1 cellular context compared by ENCODE assay signal in the genomic region with DNA sequence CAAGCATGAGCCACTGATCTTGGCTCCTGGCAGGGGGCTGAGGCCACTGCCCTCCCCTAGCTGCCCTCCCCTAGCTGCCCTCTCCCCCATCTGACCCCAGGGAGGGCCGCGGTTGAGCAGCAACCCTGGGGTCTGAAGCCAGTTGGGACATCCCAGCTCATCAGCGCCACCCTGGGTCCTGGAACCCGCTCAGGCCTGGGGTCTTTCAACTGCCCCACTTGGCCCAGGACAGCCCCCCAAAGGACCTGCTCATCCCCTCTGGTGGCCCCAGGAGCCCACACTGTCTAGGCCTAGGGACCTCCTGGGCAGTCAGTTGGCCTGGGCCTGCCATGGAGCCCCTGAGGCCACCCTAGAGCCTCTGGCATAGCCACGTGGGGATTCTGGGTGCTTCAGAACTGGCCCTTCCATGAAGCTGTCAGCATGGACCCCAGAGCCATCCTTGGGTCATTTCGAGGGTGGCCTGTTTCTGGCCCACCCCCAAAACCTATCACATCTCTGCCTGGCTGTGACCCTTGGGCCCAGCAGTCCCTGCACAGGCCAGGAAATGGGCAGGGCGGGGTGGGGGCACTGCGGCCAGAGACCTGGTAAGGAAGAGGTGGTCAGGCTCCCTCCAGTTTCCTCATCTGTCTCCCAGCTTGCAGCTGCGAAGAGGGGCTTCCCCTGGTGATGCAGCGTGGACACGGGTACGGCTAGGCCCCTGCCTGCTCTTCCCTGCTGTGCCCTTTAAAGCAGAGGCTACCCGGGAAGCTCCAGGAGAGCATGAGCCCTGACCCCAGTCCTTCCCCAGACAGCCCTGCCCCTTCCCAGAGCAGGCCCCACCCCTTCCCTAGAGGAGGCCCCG.
TF ChIP-seq lines count a peak whose summit lies in the region.

No MANE protein-coding gene starts in this region.

TF ChIP-seq in HepG2, 621 proteins besides CTCF, POLR2A, EP300 and RAD21:
- TF ChIP-seq BRD4 (CRISPR knock-in tag; IDR thresholded peaks at IDR 0.05), result no peak
